ENCODE assay signal across 13 cellular contexts in the genomic region with DNA sequence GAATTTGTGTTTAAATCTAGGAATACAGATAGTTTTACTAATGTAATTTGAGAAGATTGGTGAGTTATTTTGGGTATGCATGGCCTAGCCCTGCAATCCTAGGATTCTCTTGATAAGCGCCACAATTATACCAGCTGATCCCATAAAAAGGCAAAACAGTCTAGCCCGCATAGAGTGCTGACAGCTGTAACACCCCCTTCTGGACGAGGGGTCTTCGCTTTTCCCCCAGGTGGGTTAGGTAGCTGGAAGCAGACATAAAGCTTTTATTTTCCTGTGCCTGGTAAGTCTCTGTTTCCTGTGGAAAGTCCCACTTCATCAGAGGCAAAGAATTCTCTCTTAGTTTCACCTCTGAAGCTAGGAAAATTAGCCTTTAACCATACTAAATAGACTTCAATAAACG.
DNase-seq lines count a peak whose midpoint lies in the region; ATAC-seq and TF ChIP-seq lines count a peak whose summit lies in the region.
"Had no signal": no experiment of that assay in that cellular context is flagged by ENCODE, and none has a peak within 500 bp of the region (broad histone marks: within the 10 kb centered on the region; RNA-seq: fewer than 3 reads in every experiment).

No MANE protein-coding gene starts in this region.

- H3K4me3 ChIP-seq in right atrium auricular region (no peak overlapping the region), ascending aorta (no peak overlapping the region), mesendoderm (ENCODE audit: low read length) (no peak overlapping the region), upper lobe of left lung (no peak overlapping the region)

- H3K27ac ChIP-seq in right atrium auricular region (peak overlapping the region; percentile 66 to 90), ascending aorta (peak overlapping the region; percentile 91 to 93), mesendoderm (ENCODE audit: low read depth, low read length) (no peak overlapping the region), upper lobe of left lung (peak overlapping the region in 3 of 4 donors; percentile 5 to 21 (median 9))

- H3K9me3 ChIP-seq in right atrium auricular region, result no peaks in the 10 kb centered on the region
- H3K9me3 ChIP-seq in ascending aorta, result no peaks in the 10 kb centered on the region
- H3K9me3 ChIP-seq in upper lobe of left lung, result no peaks in the 10 kb centered on the region
- H3K9me3 ChIP-seq: BE2C had no signal

- H3K36me3 ChIP-seq in right atrium auricular region (no peaks in the 10 kb centered on the region), ascending aorta (no peaks in the 10 kb centered on the region), mesendoderm (ENCODE audit: control insufficient read depth, insufficient read depth, low read length) (no peaks in the 10 kb centered on the region), upper lobe of left lung (no peaks in the 10 kb centered on the region)
- H3K36me3 ChIP-seq: BE2C had no signal

- H4K5ac ChIP-seq in mesendoderm (ENCODE audit: low read length), result no peak overlapping the region

- H4K8ac ChIP-seq in mesendoderm (ENCODE audit: low read depth, low read length), result no peak overlapping the region

- no peak overlapping the region for H2AK5ac ChIP-seq in mesendoderm (ENCODE audit: low read length)

- no peak for TF ChIP-seq POLR2A in upper lobe of left lung (IDR thresholded peaks at IDR 0.05)

- no peak overlapping the region for H2BK15ac ChIP-seq in mesendoderm (replicated peaks; ENCODE audit: low read depth)

- H3K79me2 ChIP-seq in mesendoderm (ENCODE audit: control insufficient read depth, insufficient read depth, low read length), result no peaks in the 10 kb centered on the region

- no peak overlapping the region for H3K4ac ChIP-seq in mesendoderm (ENCODE audit: low read depth, low read length)

- no peak overlapping the region for H3K4me2 ChIP-seq in mesendoderm (ENCODE audit: low read length)

- TF ChIP-seq CTCF in right atrium auricular region (IDR thresholded peaks at IDR 0.05), result no peak
- no peak for TF ChIP-seq CTCF in ascending aorta (IDR thresholded peaks at IDR 0.05)
- TF ChIP-seq CTCF in upper lobe of left lung (IDR thresholded peaks at IDR 0.05), result no peak

- no peaks in the 10 kb centered on the region for H3K79me1 ChIP-seq in mesendoderm (ENCODE audit: low read length)

- DNase-seq in right atrium auricular region (ENCODE audit: low spot score) (no peak), left cardiac atrium (no peak), ascending aorta (ENCODE audit: low spot score in 2 of 2) (no peak), mesendoderm (no peak), upper lobe of left lung (no peak), GM19238 (ENCODE audit: insufficient read length, low spot score) (no peak), NCI-H2081 treated with DMSO at 0.1 percent for 48 hours (lab: John Stamatoyannopoulos, UW) (no peak)
- no peak for DNase-seq in effector CD4-positive, alpha-beta T cell
- DNase-seq: activated T-cell treated with anti-CD3 and anti-CD28 coated beads, Interleukin-2, amount 50 U/mL, for 1 hour; BE2C; GDM1; NCI-H1105 treated with DMSO at 0.1 percent for 48 hours; stimulated activated CD4-positive, alpha-beta T cell treated with anti-CD3 and anti-CD28 coated beads, Interleukin-2, amount 100 ng/mL, for 24 hours had no signal

- peak overlapping the region; percentile 61 for H3K18ac ChIP-seq in mesendoderm (ENCODE audit: low read length)

- no CpG with 5 or more reads among the region's 5 CpGs for WGBS in mesendoderm (ENCODE audit: extremely low coverage, insufficient coverage, low lambda C conversion rate)
- 56 to 62% methylated on average over 5 of the region's 5 CpGs for WGBS in upper lobe of left lung, 2 donors

- no peak overlapping the region for H3K9ac ChIP-seq in mesendoderm (ENCODE audit: low read length)

- peak overlapping the region; percentile 5 for H3K56ac ChIP-seq in mesendoderm (ENCODE audit: low read length)

- H3K27me3 ChIP-seq in right atrium auricular region, result no peaks in the 10 kb centered on the region
- H3K27me3 ChIP-seq in ascending aorta, result no peaks in the 10 kb centered on the region
- H3K27me3 ChIP-seq in mesendoderm (ENCODE audit: insufficient read depth, low read length, poor library complexity), result no peaks in the 10 kb centered on the region
- no peaks in the 10 kb centered on the region for H3K27me3 ChIP-seq in upper lobe of left lung
- H3K27me3 ChIP-seq: BE2C had no signal

- intact Hi-C loops in left cardiac atrium (cut with DNase I), result loop anchor here in 1 of 2 donors (5.0 kb wide), 2 partner anchors 107 to 127 kb away; partner anchors contain the start of gene YPEL2
- intact Hi-C loops in ascending aorta (cut with DNase I), result loop anchor here (1.0 to 10.0 kb wide), 5 partner anchors 17 to 215 kb away; partner anchors contain the start of genes DHX40 and GDPD1

- H2BK5ac ChIP-seq in mesendoderm (ENCODE audit: low read length), result no peak overlapping the region

- no peak for TF ChIP-seq EP300 in upper lobe of left lung (IDR thresholded peaks at IDR 0.05)

- H3K23ac ChIP-seq in mesendoderm (ENCODE audit: low read length), result no peak overlapping the region

- ATAC-seq in left cardiac atrium (no peak), upper lobe of left lung (ENCODE audit: low FRiP score in 2 of 2) (no peak)

- H3K4me1 ChIP-seq in right atrium auricular region (peaks cover 0 to 43% of the 10 kb centered on the region in 2 donors), ascending aorta (peaks cover 12 to 40% of the 10 kb centered on the region in 2 donors), mesendoderm (ENCODE audit: control insufficient read depth, low read depth, low read length) (no peaks in the 10 kb centered on the region), upper lobe of left lung (peaks cover 17 to 25% (median 23%) of the 10 kb centered on the region in 4 donors)

- H2BK120ac ChIP-seq in mesendoderm (ENCODE audit: low read depth, low read length), result no peak overlapping the region
